ENCODE assay signal across 8 cellular contexts in genomic region chr1:246699095-246699735, GRCh38. TPM values are rescaled to one million over a fixed set of nuclear protein-coding genes. Genes with fewer than 3 reads are reported as not detected.
DNase-seq lines count a peak whose midpoint lies in the region; FAIRE-seq and TF ChIP-seq lines count a peak whose summit lies in the region.

No MANE protein-coding gene starts in this region.

- no peak overlapping the region for H3K27ac ChIP-seq in neural progenitor cell

- no peaks in the 10 kb centered on the region for H3F3A ChIP-seq in neural progenitor cell (ENCODE audit: low read depth)

- H3K9me3 Mint-ChIP-seq in neural progenitor cell, result peaks cover 10% of the 10 kb centered on the region
- peaks cover 7% of the 10 kb centered on the region for H3K9me3 Mint-ChIP-seq in stimulated activated naive CD8-positive, alpha-beta T cell treated with anti-CD3 and anti-CD28 coated beads, Interleukin-15, Interleukin-2, amounts not matched to agents 100 ng/mL and 50 ng/mL, for 24 hours

- peak; percentile 67 for FAIRE-seq in RCC 7860 (lab: Jason Lieb, UNC)

- peaks cover 8% of the 10 kb centered on the region for H3K27me3 Mint-ChIP-seq in neural progenitor cell (ENCODE audit: insufficient read depth, low read depth)
- H3K27me3 Mint-ChIP-seq in stimulated activated naive CD8-positive, alpha-beta T cell treated with anti-CD3 and anti-CD28 coated beads, Interleukin-15, Interleukin-2, amounts not matched to agents 100 ng/mL and 50 ng/mL, for 24 hours, result peaks cover 4% of the 10 kb centered on the region

- H3K36me3 ChIP-seq in neural progenitor cell, result no peaks in the 10 kb centered on the region

- no peak overlapping the region for H3K27ac Mint-ChIP-seq in neural progenitor cell
- H3K27ac Mint-ChIP-seq in stimulated activated naive CD8-positive, alpha-beta T cell treated with anti-CD3 and anti-CD28 coated beads, Interleukin-15, Interleukin-2, amounts not matched to agents 100 ng/mL and 50 ng/mL, for 24 hours, result peak overlapping the region; percentile 58

- H3K4me1 ChIP-seq in neural progenitor cell, result no peaks in the 10 kb centered on the region

- peak overlapping the region; percentile 62 for H3K4me3 Mint-ChIP-seq in neural progenitor cell
- H3K4me3 Mint-ChIP-seq in stimulated activated naive CD8-positive, alpha-beta T cell treated with anti-CD3 and anti-CD28 coated beads, Interleukin-15, Interleukin-2, amounts not matched to agents 100 ng/mL and 50 ng/mL, for 24 hours, result peak overlapping the region; percentile 42

- H3K4me3 ChIP-seq in fibroblast of mammary gland (ENCODE audit: control insufficient read depth, low read depth, low read length) (no peak overlapping the region), neural progenitor cell (peak overlapping the region; percentile 34)

- no peaks in the 10 kb centered on the region for H3K79me2 ChIP-seq in neural progenitor cell (ENCODE audit: low read depth)

- no peaks in the 10 kb centered on the region for H3K36me3 Mint-ChIP-seq in neural progenitor cell
- no peaks in the 10 kb centered on the region for H3K36me3 Mint-ChIP-seq in stimulated activated naive CD8-positive, alpha-beta T cell treated with anti-CD3 and anti-CD28 coated beads, Interleukin-15, Interleukin-2, amounts not matched to agents 100 ng/mL and 50 ng/mL, for 24 hours (ENCODE audit: low read depth)

- H3K4me1 Mint-ChIP-seq in neural progenitor cell, result no peaks in the 10 kb centered on the region
- H3K4me1 Mint-ChIP-seq in stimulated activated naive CD8-positive, alpha-beta T cell treated with anti-CD3 and anti-CD28 coated beads, Interleukin-15, Interleukin-2, amounts not matched to agents 100 ng/mL and 50 ng/mL, for 24 hours (ENCODE audit: low read depth), result peaks cover 7% of the 10 kb centered on the region

- H3K27me3 ChIP-seq in neural progenitor cell, result no peaks in the 10 kb centered on the region

- H3K9ac ChIP-seq in neural progenitor cell, result no peak overlapping the region

- H3K9me3 ChIP-seq in neural progenitor cell (ENCODE audit: low read depth), result no peaks in the 10 kb centered on the region

- peak; percentile 95 for DNase-seq in EL
- DNase-seq in GOT3 (lab: John Stamatoyannopoulos, UW), result peak; percentile 88
- DNase-seq in RCC 7860 (ENCODE audit: low spot score), result peak; percentile 88
- peak; percentile 81 to 84 for DNase-seq in activated T-cell treated with anti-CD3 and anti-CD28 coated beads, Interleukin-2, amount 50 U/mL, for 48 hours
- DNase-seq in fibroblast of mammary gland (ENCODE audit: low read depth), result peak; percentile 94
- DNase-seq in neural progenitor cell (ENCODE audit: low spot score), result peak; percentile 89

- TF ChIP-seq CTCF in LNCAP (IDR thresholded peaks at IDR 0.05) (peak; percentile 90), fibroblast of mammary gland (conservative IDR thresholded peaks at IDR 0.05; ENCODE audit: control insufficient read depth, insufficient read depth, low read depth, low read length) (peak; percentile 93), neural progenitor cell (IDR thresholded peaks at IDR 0.05) (peak; percentile 83)

- H2AFZ ChIP-seq in neural progenitor cell (replicated peaks), result peak overlapping the region; percentile 100

- no peaks in the 10 kb centered on the region for H4K20me1 ChIP-seq in neural progenitor cell (ENCODE audit: low read depth)

- peak overlapping the region; percentile 69 for H3K4me2 ChIP-seq in neural progenitor cell

RNA-seq across cellular contexts. Expression of gene SCCPDH, which starts 25.0 kb away (rescaled TPM):
- 46.7 and 56.3 TPM in 2 replicates for total RNA-seq in neural progenitor cell (ENCODE audit: low replicate concordance)
